Comparison of ENCODE assay signal across 8 cellular contexts in genomic region chr3:131502530-131503327, GRCh38. TPM values are rescaled to one million over a fixed set of nuclear protein-coding genes. Genes with fewer than 3 reads are reported as not detected.
DNase-seq lines count a peak whose midpoint lies in the region; ATAC-seq and TF ChIP-seq lines count a peak whose summit lies in the region.

Gene MRPL3, minus strand, starts transcription at chr3:131502971. Its CDS starts 150 bp downstream, at chr3:131502821.

- CTCF ChIA-PET in BJ (lab: Yijun Ruan, JAX), result no interaction called here

- TF ChIP-seq CTCF in BJ (IDR thresholded peaks at IDR 0.05; ENCODE audit: insufficient read depth, low read depth, low read length), result no peak
- no peak for TF ChIP-seq CTCF in coronary artery (IDR thresholded peaks at IDR 0.05)

- peak within 1 kb of the TSS; percentile 80 for H3K4me3 ChIP-seq in BJ (ENCODE audit: low read depth, low read length)
- H3K4me3 ChIP-seq in coronary artery, result peak within 1 kb of the TSS; percentile 85

- peak; percentile 92 for ATAC-seq in HG03457 (IDR thresholded peaks at IDR 0.05; ENCODE audit: unreplicated experiment)

- H3K27ac ChIP-seq in coronary artery, result peak within 1 kb of the TSS; percentile 65 to 74

- peaks cover 2% of the 10 kb centered on the region; the same call in 1 of the 2 replicates for H3K36me3 ChIP-seq in BJ (ENCODE audit: control insufficient read depth, insufficient read depth, low read length)

- 0 out of 2 replicates have a peak, but pooled peaks cover 1% of the 10 kb centered on the region for H3K27me3 ChIP-seq in BJ (ENCODE audit: control insufficient read depth, insufficient read depth, low read length)

- POLR2A ChIA-PET in BJ (lab: Charles Lee), result no interaction called here

- peak; percentile 14 for DNase-seq in BJ (ENCODE audit: low read depth)
- peak; percentile 66 for DNase-seq in GM19240 (ENCODE audit: insufficient read length, low spot score)
- DNase-seq in NCI-H524 (lab: John Stamatoyannopoulos, UW), result peak; percentile 92 to 96
- DNase-seq in activated CD4-positive, alpha-beta T cell treated with anti-CD3 and anti-CD28 coated beads for 48 hours, result peak; percentile 91
- peak; percentile 84 for DNase-seq in coronary artery (ENCODE audit: low spot score)
- DNase-seq in kidney tubule cell (ENCODE audit: low spot score), result peak; percentile 91
- DNase-seq in stimulated activated CD4-positive, alpha-beta T cell treated with anti-CD3 and anti-CD28 coated beads, Interleukin-1b, Interleukin-23, amount 100 ng/mL, for 1 hour (ENCODE audit: low read depth in 2 of 2), result peak; percentile 54 to 66

RNA-seq across cellular contexts. Expression of gene MRPL3, which starts in this region (rescaled TPM):
- polyA plus RNA-seq in BJ (2011; rRNA removed), result 71.5 and 140 TPM in 2 replicates
- 52.0 and 54.0 TPM in 2 replicates for polyA minus RNA-seq in BJ (2011; rRNA and poly(A)+ RNA removed)

Comparison
In these comparisons a context has a peak if more than half of its experiments do, and no peak if none do; other contexts are left out.
1. Peak in every context shown above with its lines: DNase-seq, ATAC-seq, H3K4me3 ChIP-seq and H3K27ac ChIP-seq.
2. DNase-seq: peak in every context shown above with its lines; median percentile 94 in NCI-H524; 91 in activated CD4-positive, alpha-beta T cell treated with anti-CD3 and anti-CD28 coated beads for 48 hours; 91 in kidney tubule cell; 84 in coronary artery; 66 in GM19240; 60 in stimulated activated CD4-positive, alpha-beta T cell treated with anti-CD3 and anti-CD28 coated beads, Interleukin-1b, Interleukin-23, amount 100 ng/mL, for 1 hour; 14 in BJ.